In genomic region chr2:42495234-42495581, GRCh38 we compare ENCODE assay signal across 9 cellular contexts. TPM values are rescaled to one million over a fixed set of nuclear protein-coding genes. Genes with fewer than 3 reads are reported as not detected.
DNase-seq lines count a peak whose midpoint lies in the region; TF ChIP-seq lines count a peak whose summit lies in the region.
"Had no signal": no experiment of that assay in that cellular context is flagged by ENCODE, and none has a peak within 500 bp of the region (broad histone marks: within the 10 kb centered on the region; RNA-seq: fewer than 3 reads in every experiment).

No MANE protein-coding gene starts in this region.

- H3K9me3 Mint-ChIP-seq in H9 = no peaks in the 10 kb centered on the region; a peak in 1 of 5 replicates
- no peaks in the 10 kb centered on the region for H3K9me3 Mint-ChIP-seq in activated CD4-positive, alpha-beta memory T cell treated with anti-CD3 and anti-CD28 coated beads, Interleukin-2, amount 10 ng/mL, durations not matched to agents 7 days and 5 days

- no peaks in the 10 kb centered on the region for H3K36me3 ChIP-seq in BLaER1
- peaks cover 0 to 3% of the 10 kb centered on the region in 2 experiments for H3K36me3 ChIP-seq in mesenchymal stem cell (ENCODE audit: control insufficient read depth in 1 of 2, insufficient read depth in 2 of 2, low read depth in 1 of 2, low read length in 2 of 2)
- H3K36me3 ChIP-seq in spleen = no peaks in the 10 kb centered on the region

- H3K56ac ChIP-seq in H9 (ENCODE audit: insufficient read length, low read depth, low read length) = no peak overlapping the region

- no peak overlapping the region for H4K91ac ChIP-seq in H9 (ENCODE audit: insufficient read length, low read depth, low read length)
- H4K91ac ChIP-seq in mesenchymal stem cell (ENCODE audit: low read length) = no peak overlapping the region

- TF ChIP-seq CTCF in H9 (conservative IDR thresholded peaks at IDR 0.05) (no peak; the same call in 2 of the 3 replicates), spleen (IDR thresholded peaks at IDR 0.05 in 8 of 11, conservative IDR thresholded peaks at IDR 0.05 in 3 of 11) (no peak)

- peak overlapping the region; percentile 79 to 96 for H3K4me3 Mint-ChIP-seq in H9
- peak overlapping the region; percentile 78 for H3K4me3 Mint-ChIP-seq in activated CD4-positive, alpha-beta memory T cell treated with anti-CD3 and anti-CD28 coated beads, Interleukin-2, amount 10 ng/mL, durations not matched to agents 7 days and 5 days

- H3K27ac Mint-ChIP-seq in H9 = 0 out of 7 replicates have a peak overlapping the region, but pooled peaks of 1 of the 3 experiments have one; percentile 44
- H3K27ac Mint-ChIP-seq in activated CD4-positive, alpha-beta memory T cell treated with anti-CD3 and anti-CD28 coated beads, Interleukin-2, amount 10 ng/mL, durations not matched to agents 7 days and 5 days = no peak overlapping the region

- CTCF ChIA-PET in activated CD4-positive, alpha-beta memory T cell treated with anti-CD3 and anti-CD28 coated beads, Interleukin-2, amount 10 ng/mL, durations not matched to agents 7 days and 5 days (lab: Charles Lee) = interaction anchor here (0.7 to 3.5 kb wide), 4 partner anchors 9 to 653 kb away, joined by 3 to 16 read pairs (median 5); no protein-coding TSS in a partner anchor

- no CpG with 5 or more reads among the region's 1 CpG for WGBS in H9 (ENCODE audit: extremely low coverage, insufficient read length, low lambda C conversion rate)
- WGBS in mesenchymal stem cell = no CpG with 5 or more reads among the region's 1 CpG
- WGBS in spleen, 5 donors = 0 to 3% (median 0%) methylated on average over 1 of the region's 1 CpG

- peaks cover 16% of the 10 kb centered on the region for H3K27me3 Mint-ChIP-seq in H9 (ENCODE audit: low read depth)
- peaks cover 37% of the 10 kb centered on the region for H3K27me3 Mint-ChIP-seq in activated CD4-positive, alpha-beta memory T cell treated with anti-CD3 and anti-CD28 coated beads, Interleukin-2, amount 10 ng/mL, durations not matched to agents 7 days and 5 days

- H2AK5ac ChIP-seq in H9 (ENCODE audit: insufficient read length, low read length) (no peak overlapping the region), mesenchymal stem cell (ENCODE audit: low read length, severe bottlenecking) (no peak overlapping the region)

- H4K8ac ChIP-seq in H9 (replicated peaks; ENCODE audit: insufficient read length, low read depth, low read length) (no peak overlapping the region), mesenchymal stem cell (ENCODE audit: low read length) (no peak overlapping the region)

- H3K14ac ChIP-seq in H9 (ENCODE audit: insufficient read depth, low read length) (no peak overlapping the region), mesenchymal stem cell (ENCODE audit: low read length in 2 of 2) (no peak overlapping the region)

- H4K20me1 ChIP-seq in BLaER1 (no peaks in the 10 kb centered on the region), H9 (ENCODE audit: control insufficient read depth, insufficient read depth, insufficient read length) (no peaks in the 10 kb centered on the region)

- H2BK120ac ChIP-seq in H9 (ENCODE audit: low read depth, low read length, poor library complexity, severe bottlenecking) (no peak overlapping the region), mesenchymal stem cell (ENCODE audit: low read depth, low read length) (no peak overlapping the region)

- H3K9me3 ChIP-seq in BLaER1 = no peaks in the 10 kb centered on the region
- no peaks in the 10 kb centered on the region for H3K9me3 ChIP-seq in H9 (ENCODE audit: control insufficient read depth, low read depth, low read length)
- H3K9me3 ChIP-seq in mesenchymal stem cell (ENCODE audit: control insufficient read depth, low read length) = no peaks in the 10 kb centered on the region
- peaks cover 0 to 5% (median 0%) of the 10 kb centered on the region in 8 donors for H3K9me3 ChIP-seq in spleen

- H3K23ac ChIP-seq in H9 (ENCODE audit: insufficient read length, low read depth, low read length) = no peak overlapping the region
- H3K23ac ChIP-seq in mesenchymal stem cell (ENCODE audit: low read length in 2 of 2) = no peak overlapping the region

- no peak overlapping the region for H2AFZ ChIP-seq in H9 (ENCODE audit: low read length)
- H2AFZ ChIP-seq in mesenchymal stem cell (ENCODE audit: low read depth, low read length) = no peak overlapping the region

- H3K4me2 ChIP-seq in BLaER1 (peak overlapping the region; percentile 99), H9 (ENCODE audit: insufficient read depth, insufficient read length, low read length) (peak overlapping the region; percentile 45), mesenchymal stem cell (ENCODE audit: low read length, poor library complexity, severe bottlenecking) (no peak overlapping the region)

- peaks cover 41 to 44% of the 10 kb centered on the region in 2 experiments for H3K4me1 Mint-ChIP-seq in H9
- peaks cover 13% of the 10 kb centered on the region for H3K4me1 Mint-ChIP-seq in activated CD4-positive, alpha-beta memory T cell treated with anti-CD3 and anti-CD28 coated beads, Interleukin-2, amount 10 ng/mL, durations not matched to agents 7 days and 5 days

- H2BK20ac ChIP-seq in H9 (ENCODE audit: low read depth, low read length, poor library complexity, severe bottlenecking) = no peak overlapping the region

- no peak overlapping the region for H3T11ph ChIP-seq in H9 (ENCODE audit: low read length)

- H3K18ac ChIP-seq in H9 (ENCODE audit: insufficient read length, low read depth, low read length) (no peak overlapping the region), mesenchymal stem cell (ENCODE audit: low read depth in 1 of 2, low read length in 2 of 2) (no peak overlapping the region)

- peaks cover 23% of the 10 kb centered on the region for H3K23me2 ChIP-seq in H9 (ENCODE audit: insufficient read length, low read depth, low read length, poor library complexity, severe bottlenecking)

- no peaks in the 10 kb centered on the region for H3K79me1 ChIP-seq in H9 (ENCODE audit: insufficient read depth, low read depth, low read length, poor library complexity, severe bottlenecking)
- no peaks in the 10 kb centered on the region for H3K79me1 ChIP-seq in mesenchymal stem cell (replicated peaks; ENCODE audit: low read length, poor library complexity, severe bottlenecking)

- H2BK5ac ChIP-seq in H9 (ENCODE audit: insufficient read length, low read length) (no peak overlapping the region), mesenchymal stem cell (ENCODE audit: low read depth, low read length, poor library complexity, severe bottlenecking) (no peak overlapping the region)

- H2BK15ac ChIP-seq in H9 (ENCODE audit: low read depth, low read length) (no peak overlapping the region), mesenchymal stem cell (ENCODE audit: low read depth, poor library complexity, severe bottlenecking) (no peak overlapping the region)

- no peak for TF ChIP-seq POLR2A in spleen (IDR thresholded peaks at IDR 0.05)

- H3K4ac ChIP-seq in H9 (ENCODE audit: low read depth, low read length) (no peak overlapping the region), mesenchymal stem cell (ENCODE audit: low read depth in 1 of 2, low read length in 2 of 2) (no peak overlapping the region)

- H3K9ac ChIP-seq in BLaER1 = peak overlapping the region; percentile 67; the same call in 1 of the 2 replicates
- no peak overlapping the region for H3K9ac ChIP-seq in H9 (ENCODE audit: extremely low read depth, insufficient read length, low read length)
- H3K9ac ChIP-seq in mesenchymal stem cell (ENCODE audit: low read length) = peak overlapping the region; percentile 13

- H3K4me3 ChIP-seq in BLaER1 (peak overlapping the region; percentile 72; the same call in 1 of the 2 replicates), mesenchymal stem cell (ENCODE audit: insufficient read depth in 1 of 2, low read depth in 1 of 2, low read length in 2 of 2) (peak overlapping the region in 1 of 2 experiments; percentile 78), spleen (peak overlapping the region in 3 of 8 donors; percentile 63 to 85 (median 74))

- no peak overlapping the region for H4K5ac ChIP-seq in H9 (ENCODE audit: insufficient read length, low read depth, low read length)

- H3K36me3 Mint-ChIP-seq in H9 (ENCODE audit: insufficient read depth in 1 of 3, low read depth in 3 of 3) = peaks cover 4 to 21% (median 4%) of the 10 kb centered on the region in 3 experiments; a peak in 5 of 7 replicates
- no peaks in the 10 kb centered on the region for H3K36me3 Mint-ChIP-seq in activated CD4-positive, alpha-beta memory T cell treated with anti-CD3 and anti-CD28 coated beads, Interleukin-2, amount 10 ng/mL, durations not matched to agents 7 days and 5 days (ENCODE audit: low read depth)

- peaks cover 2% of the 10 kb centered on the region; the same call in 1 of the 2 replicates for H3K79me2 ChIP-seq in H9 (ENCODE audit: insufficient read depth, low read length)

- H3K4me1 ChIP-seq in BLaER1 (peaks cover 13% of the 10 kb centered on the region; the same call in 1 of the 2 replicates), H9 (ENCODE audit: insufficient read depth, low read length) (peaks cover 7% of the 10 kb centered on the region; the same call in 1 of the 2 replicates), mesenchymal stem cell (ENCODE audit: control insufficient read depth, insufficient read depth, low read depth, low read length) (peaks cover 23% of the 10 kb centered on the region), spleen (peaks cover 6 to 27% (median 24%) of the 10 kb centered on the region in 6 donors)

- POLR2A ChIA-PET in activated CD4-positive, alpha-beta memory T cell treated with anti-CD3 and anti-CD28 coated beads, Interleukin-2, amount 10 ng/mL, durations not matched to agents 7 days and 5 days (lab: Charles Lee) = no interaction called here

- DNase-seq in H9 (no peak), mesenchymal stem cell (no peak), NCI-H2171 treated with DMSO at 0.1 percent for 48 hours (lab: John Stamatoyannopoulos, UW) (no peak), spleen (no peak)
- DNase-seq in activated CD4-positive, alpha-beta memory T cell treated with anti-CD3 and anti-CD28 coated beads, Interleukin-2, amount 10 ng/mL, durations not matched to agents 7 days and 5 days = no peak
- no peak for DNase-seq in effector CD8-positive, alpha-beta T cell (lab: John Stamatoyannopoulos, UW)
- no peak for DNase-seq in central memory CD4-positive, alpha-beta T cell

- peaks cover 10% of the 10 kb centered on the region; the same call in 1 of the 2 replicates for H3K27me3 ChIP-seq in BLaER1
- peaks cover 2% of the 10 kb centered on the region; the same call in 1 of the 2 replicates for H3K27me3 ChIP-seq in H9 (ENCODE audit: insufficient read depth, low read length)
- peaks cover 26 to 42% of the 10 kb centered on the region in 2 experiments for H3K27me3 ChIP-seq in mesenchymal stem cell (ENCODE audit: control insufficient read depth in 1 of 2, insufficient read depth in 1 of 2, low read length in 2 of 2)
- peaks cover 0 to 64% (median 36%) of the 10 kb centered on the region in 7 donors for H3K27me3 ChIP-seq in spleen (replicated peaks in 1 of 7)

- intact Hi-C loops in spleen (cut with DNase I; ENCODE audit: low total_unique reads) = loop anchor here (5.0 kb wide), 1 partner anchor 167 kb away; no protein-coding TSS in a partner anchor

- no peak overlapping the region for H3K27ac ChIP-seq in BLaER1
- H3K27ac ChIP-seq in H9 (ENCODE audit: insufficient read length, low read depth, low read length) = no peak overlapping the region
- no peak overlapping the region for H3K27ac ChIP-seq in mesenchymal stem cell (ENCODE audit: low read length, poor library complexity, severe bottlenecking)
- H3K27ac ChIP-seq in spleen = no peak overlapping the region

- H2BK12ac ChIP-seq in H9 (ENCODE audit: insufficient read length, low read depth, low read length) (no peak overlapping the region), mesenchymal stem cell (ENCODE audit: low read length in 2 of 2) (no peak overlapping the region)

RNA-seq across cellular contexts. Expression of gene KCNG3, which starts 1.4 kb away (rescaled TPM):
- 16.5 and 17.0 TPM in 2 replicates for total RNA-seq in H9 (2021)
- not detected for total RNA-seq in activated CD4-positive, alpha-beta memory T cell treated with anti-CD3 and anti-CD28 coated beads, Interleukin-2, amount 10 ng/mL, durations not matched to agents 7 days and 5 days
- not detected for polyA plus RNA-seq in mesenchymal stem cell (2013, experiment 1 of 2)
- polyA plus RNA-seq in mesenchymal stem cell (2013, experiment 2 of 2) = not detected
- under 1 TPM in 1 of 7 donors, not detected in 6; 0.10 TPM for total RNA-seq in spleen
- polyA plus RNA-seq in spleen = not detected
- total RNA-seq: fibroblast of lung had no signal

Comparison
In these comparisons a context has a peak if more than half of its experiments do, and no peak if none do; other contexts are left out.
1. RNA of gene KCNG3, which starts 1.4 kb away (total RNA-seq): 16.5 to 17.0 TPM in H9; 0.10 TPM in spleen and not detected in activated CD4-positive, alpha-beta memory T cell treated with anti-CD3 and anti-CD28 coated beads, Interleukin-2, amount 10 ng/mL, durations not matched to agents 7 days and 5 days; every median in the first group is over 10 times any median in the second.